Comparison of ENCODE assay signal across 8 cellular contexts in the genomic region with DNA sequence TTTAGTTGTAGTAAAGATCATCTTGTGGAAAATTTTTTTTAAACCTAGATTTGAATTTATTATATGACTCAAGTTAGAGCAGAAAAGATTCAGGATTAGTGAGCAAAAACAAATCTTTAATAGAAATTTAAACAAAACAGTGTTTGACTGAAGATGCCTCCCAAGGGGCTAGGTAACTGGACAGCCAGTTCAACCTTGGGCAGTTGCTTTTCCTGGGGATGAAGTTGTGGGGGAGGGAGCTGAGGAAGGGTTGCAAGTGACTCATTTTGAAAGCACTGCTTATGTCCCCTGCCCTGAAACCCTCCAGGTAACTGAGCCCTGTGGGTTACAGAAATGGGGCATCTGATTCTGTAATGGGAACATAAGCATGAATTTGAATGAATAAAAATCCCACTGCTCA. TPM values are rescaled to one million over a fixed set of nuclear protein-coding genes. Genes with fewer than 3 reads are reported as not detected.
A peak's percentile ranks its signal among the peaks of the same experiment; 100 is the strongest.
DNase-seq lines count a peak whose midpoint lies in the region; ATAC-seq, FAIRE-seq and TF ChIP-seq lines count a peak whose summit lies in the region.

No MANE protein-coding gene starts in this region.

- TF ChIP-seq CTCF in esophagus squamous epithelium (IDR thresholded peaks at IDR 0.05), result no peak

- peak; percentile 72 for ATAC-seq in GM21529 (IDR thresholded peaks at IDR 0.05; ENCODE audit: unreplicated experiment)

- intact Hi-C loops in esophagus squamous epithelium (cut with DNase I), result no loop called here

- peak overlapping the region in 3 of 4 donors; percentile 72 to 80 (median 79) for H3K27ac ChIP-seq in esophagus squamous epithelium

- no peaks in the 10 kb centered on the region for H3K27me3 ChIP-seq in esophagus squamous epithelium

- H3K4me1 ChIP-seq in esophagus squamous epithelium, result peaks cover 0 to 32% (median 11%) of the 10 kb centered on the region in 3 donors

- FAIRE-seq in GM12892 (lab: Jason Lieb, UNC), result peak; percentile 62

- DNase-seq in GM12892 (ENCODE audit: insufficient read length) (no peak), M059J (ENCODE audit: low read depth) (peak; percentile 60), esophagus squamous epithelium (lab: John Stamatoyannopoulos, UW) (no peak), NCI-H2171 (lab: John Stamatoyannopoulos, UW) (no peak), dedifferentiated amniotic fluid mesenchymal stem cell (ENCODE audit: extremely low spot score) (no peak), NCI-H2107 (lab: John Stamatoyannopoulos, UW) (no peak), SIG-M5 (lab: John Stamatoyannopoulos, UW) (no peak)

- H3K36me3 ChIP-seq in esophagus squamous epithelium, result no peaks in the 10 kb centered on the region

- no peaks in the 10 kb centered on the region for H3K9me3 ChIP-seq in esophagus squamous epithelium

- no peak overlapping the region for H3K4me3 ChIP-seq in esophagus squamous epithelium

- TF ChIP-seq POLR2A in GM12892 (IDR thresholded peaks at IDR 0.05; ENCODE audit: low read depth, low read length) (no peak), esophagus squamous epithelium (IDR thresholded peaks at IDR 0.05) (no peak)

RNA-seq across cellular contexts. Expression of gene CFAP54, which starts 13.1 kb away (rescaled TPM):
- polyA plus RNA-seq in GM12892 (2012; ENCODE audit: missing spikeins), result 1.1 TPM
- total RNA-seq in M059J (2014; rRNA removed; shearing (Covaris generic)), result 0.57 and 1.8 TPM in 2 replicates
- under 1 TPM in 3 of 4 donors, not detected in 1; 0.22 to 0.62 (median 0.57) TPM for total RNA-seq in esophagus squamous epithelium
